1 cellular context compared by ENCODE assay signal in genomic region chr22:48306785-48307570, GRCh38.
TF ChIP-seq lines count a peak whose summit lies in the region.

No MANE protein-coding gene starts in this region.

TF ChIP-seq in H1, 55 proteins besides CTCF, POLR2A, EP300 and RAD21:
- TF ChIP-seq CHD7 (IDR thresholded peaks at IDR 0.05; ENCODE audit: insufficient replicate concordance, low read length) (no peak), POLR2AphosphoS5 (IDR thresholded peaks at IDR 0.05; ENCODE audit: low read depth, low read length) (no peak), NRF1 (IDR thresholded peaks at IDR 0.05; ENCODE audit: low read depth, low read length) (no peak), SIX5 (IDR thresholded peaks at IDR 0.05; ENCODE audit: low read depth, low read length) (no peak), TBP (IDR thresholded peaks at IDR 0.05; ENCODE audit: low read depth, low read length) (no peak), POU5F1 (IDR thresholded peaks at IDR 0.05; ENCODE audit: low read depth, low read length) (no peak)
TF ChIP-seq in H1: peak in this region for 0.
